19 cellular contexts compared by ENCODE assay signal in the genomic region with DNA sequence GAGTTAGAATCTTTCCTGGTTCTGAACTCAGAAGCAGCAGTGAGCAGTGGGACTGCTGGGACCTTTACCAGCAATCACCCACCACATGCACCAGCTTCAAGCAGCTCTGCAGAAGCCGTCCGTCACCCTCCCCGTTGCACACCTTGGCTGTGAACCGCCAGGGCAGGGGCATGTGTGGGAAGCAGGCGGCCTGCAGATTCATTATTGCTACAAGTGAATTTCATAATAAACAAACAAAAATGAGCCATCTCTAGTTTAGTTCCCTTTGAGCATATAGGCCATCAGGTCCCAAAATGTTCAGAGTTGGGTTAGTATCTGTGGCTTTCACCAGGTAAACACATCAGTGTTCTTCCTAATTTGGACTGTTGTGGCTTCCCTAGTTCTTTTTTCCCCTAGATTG. TPM values are rescaled to one million over a fixed set of nuclear protein-coding genes. Genes with fewer than 3 reads are reported as not detected.
A peak's percentile ranks its signal among the peaks of the same experiment; 100 is the strongest.
DNase-seq lines count a peak whose midpoint lies in the region; TF ChIP-seq lines count a peak whose summit lies in the region.
"Had no signal": no experiment of that assay in that cellular context is flagged by ENCODE, and none has a peak within 500 bp of the region (broad histone marks: within the 10 kb centered on the region; RNA-seq: fewer than 3 reads in every experiment).

No MANE protein-coding gene starts in this region.

- no peaks in the 10 kb centered on the region for H3K27me3 ChIP-seq in cardiac muscle cell
- H3K27me3 ChIP-seq in right atrium auricular region = no peaks in the 10 kb centered on the region
- H3K27me3 ChIP-seq in ascending aorta = no peaks in the 10 kb centered on the region
- no peaks in the 10 kb centered on the region for H3K27me3 ChIP-seq in subcutaneous abdominal adipose tissue (ENCODE audit: control insufficient read depth in 5 of 5, insufficient read depth in 4 of 5, low read length in 5 of 5)
- no peaks in the 10 kb centered on the region for H3K27me3 ChIP-seq in neural progenitor cell

- no peak for TF ChIP-seq CTCF in cardiac muscle cell (IDR thresholded peaks at IDR 0.05; ENCODE audit: low read depth, low read length)
- TF ChIP-seq CTCF in right atrium auricular region (IDR thresholded peaks at IDR 0.05) = no peak
- no peak for TF ChIP-seq CTCF in ascending aorta (IDR thresholded peaks at IDR 0.05)
- TF ChIP-seq CTCF in neural progenitor cell (IDR thresholded peaks at IDR 0.05) = no peak

- no peaks in the 10 kb centered on the region for H3K36me3 Mint-ChIP-seq in neural progenitor cell
- H3K36me3 Mint-ChIP-seq: CD4-positive, alpha-beta memory T cell; IgD-negative memory B cell had no signal

- peaks cover 57% of the 10 kb centered on the region for H3K4me1 ChIP-seq in cardiac muscle cell (ENCODE audit: low read depth)
- peaks cover 0 to 75% of the 10 kb centered on the region in 2 donors for H3K4me1 ChIP-seq in right atrium auricular region
- H3K4me1 ChIP-seq in ascending aorta = peaks cover 25 to 73% of the 10 kb centered on the region in 2 donors
- H3K4me1 ChIP-seq in subcutaneous abdominal adipose tissue (ENCODE audit: control insufficient read depth in 5 of 5, insufficient read depth in 5 of 5, low read length in 5 of 5) = peaks cover 3 to 59% (median 30%) of the 10 kb centered on the region in 5 donors
- H3K4me1 ChIP-seq in neural progenitor cell = peaks cover 18% of the 10 kb centered on the region
- H3K4me1 ChIP-seq: HAP-1 had no signal

- no peaks in the 10 kb centered on the region for H4K20me1 ChIP-seq in neural progenitor cell (ENCODE audit: low read depth)

- H3K27me3 Mint-ChIP-seq in neural progenitor cell (ENCODE audit: insufficient read depth, low read depth) = peaks cover 2% of the 10 kb centered on the region

- peaks cover 3% of the 10 kb centered on the region for H3K4me1 Mint-ChIP-seq in neural progenitor cell
- H3K4me1 Mint-ChIP-seq: CD4-positive, alpha-beta memory T cell; IgD-negative memory B cell had no signal

- H3F3A ChIP-seq in neural progenitor cell (ENCODE audit: low read depth) = peaks cover 9% of the 10 kb centered on the region

- H3K4me2 ChIP-seq in neural progenitor cell = no peak overlapping the region
- H3K4me2 ChIP-seq: A549 had no signal

- H3K9me3 Mint-ChIP-seq in neural progenitor cell = no peaks in the 10 kb centered on the region
- H3K9me3 Mint-ChIP-seq: IgD-negative memory B cell had no signal

- H3K9me3 ChIP-seq in cardiac muscle cell (ENCODE audit: low read depth) (no peaks in the 10 kb centered on the region), right atrium auricular region (no peaks in the 10 kb centered on the region), ascending aorta (no peaks in the 10 kb centered on the region), subcutaneous abdominal adipose tissue (ENCODE audit: control insufficient read depth in 5 of 5, low read length in 5 of 5) (no peaks in the 10 kb centered on the region), neural progenitor cell (ENCODE audit: low read depth) (no peaks in the 10 kb centered on the region)
- H3K9me3 ChIP-seq: A549, HAP-1 had no signal

- no peak for DNase-seq in cardiac muscle cell (ENCODE audit: low read depth in 1 of 2, low spot score in 1 of 2)
- no peak for DNase-seq in right atrium auricular region (ENCODE audit: low spot score)
- DNase-seq in ascending aorta (ENCODE audit: low spot score in 2 of 2) = no peak
- no peak for DNase-seq in NCI-H69 (lab: John Stamatoyannopoulos, UW)
- DNase-seq in neural progenitor cell (ENCODE audit: low spot score) = no peak
- DNase-seq in activated naive CD4-positive, alpha-beta T cell treated with anti-CD3 and anti-CD28 coated beads, Interleukin-2, amount 50 U/mL, for 16 hours = no peak
- DNase-seq: AML-193; CD4-positive, alpha-beta memory T cell; DMS153; DMS79; GDM1; GM23248 had no signal

- no peaks in the 10 kb centered on the region for H3K79me2 ChIP-seq in neural progenitor cell (ENCODE audit: low read depth)

- intact Hi-C loops in ascending aorta (cut with DNase I) = loop anchor here (10.0 kb wide), 1 partner anchor 323 kb away; no protein-coding TSS in a partner anchor

- H3K27ac ChIP-seq in cardiac muscle cell (peak overlapping the region; percentile 89), right atrium auricular region (peak overlapping the region in 1 of 2 donors; percentile 57), ascending aorta (peak overlapping the region; percentile 96), subcutaneous abdominal adipose tissue (ENCODE audit: low read depth, low read length) (peak overlapping the region; percentile 98), neural progenitor cell (no peak overlapping the region)
- H3K27ac ChIP-seq: 22Rv1, A549, C4-2B, GM23248, HL-60 had no signal

- no peak overlapping the region for H2AFZ ChIP-seq in neural progenitor cell (replicated peaks)
- H2AFZ ChIP-seq: GM23248 had no signal

- no peak overlapping the region for H3K9ac ChIP-seq in subcutaneous abdominal adipose tissue (ENCODE audit: low read length in 5 of 5)
- no peak overlapping the region for H3K9ac ChIP-seq in neural progenitor cell
- H3K9ac ChIP-seq: GM23248 had no signal

- no peak overlapping the region for H3K27ac Mint-ChIP-seq in neural progenitor cell
- H3K27ac Mint-ChIP-seq: CD4-positive, alpha-beta memory T cell; IgD-negative memory B cell had no signal

- H3K36me3 ChIP-seq in cardiac muscle cell (no peaks in the 10 kb centered on the region), right atrium auricular region (no peaks in the 10 kb centered on the region), ascending aorta (no peaks in the 10 kb centered on the region), subcutaneous abdominal adipose tissue (ENCODE audit: control insufficient read depth in 5 of 5, insufficient read depth in 5 of 5, low read length in 5 of 5) (no peaks in the 10 kb centered on the region), neural progenitor cell (no peaks in the 10 kb centered on the region)
- H3K36me3 ChIP-seq: HAP-1 had no signal

- H3K4me3 ChIP-seq in cardiac muscle cell = no peak overlapping the region
- no peak overlapping the region for H3K4me3 ChIP-seq in right atrium auricular region
- H3K4me3 ChIP-seq in ascending aorta = no peak overlapping the region
- no peak overlapping the region for H3K4me3 ChIP-seq in subcutaneous abdominal adipose tissue (ENCODE audit: low read depth in 1 of 5, low read length in 5 of 5)
- no peak overlapping the region for H3K4me3 ChIP-seq in neural progenitor cell
- H3K4me3 ChIP-seq: A549, GM23248, HAP-1 had no signal

- H3K4me3 Mint-ChIP-seq in neural progenitor cell = no peak overlapping the region
- H3K4me3 Mint-ChIP-seq: CD4-positive, alpha-beta memory T cell; IgD-negative memory B cell had no signal

RNA-seq across cellular contexts. Expression of gene PALM2AKAP2, which starts 17.5 kb away (rescaled TPM):
- total RNA-seq in cardiac muscle cell = 94.7 and 121 TPM in 2 replicates
- 55.1 and 71.7 TPM in 2 replicates for polyA plus RNA-seq in cardiac muscle cell
- total RNA-seq in right atrium auricular region = 10 to 100 TPM; 56.6 to 61.1 TPM
- 38.2 TPM for total RNA-seq in ascending aorta
- 3.9 and 12.0 TPM in 2 replicates for total RNA-seq in neural progenitor cell (ENCODE audit: low replicate concordance)
- total RNA-seq: CD4-positive, alpha-beta memory T cell had no signal
- polyA plus RNA-seq: CD4-positive, alpha-beta memory T cell had no signal
